ENCODE assay signal across 1 cellular context in the genomic region with DNA sequence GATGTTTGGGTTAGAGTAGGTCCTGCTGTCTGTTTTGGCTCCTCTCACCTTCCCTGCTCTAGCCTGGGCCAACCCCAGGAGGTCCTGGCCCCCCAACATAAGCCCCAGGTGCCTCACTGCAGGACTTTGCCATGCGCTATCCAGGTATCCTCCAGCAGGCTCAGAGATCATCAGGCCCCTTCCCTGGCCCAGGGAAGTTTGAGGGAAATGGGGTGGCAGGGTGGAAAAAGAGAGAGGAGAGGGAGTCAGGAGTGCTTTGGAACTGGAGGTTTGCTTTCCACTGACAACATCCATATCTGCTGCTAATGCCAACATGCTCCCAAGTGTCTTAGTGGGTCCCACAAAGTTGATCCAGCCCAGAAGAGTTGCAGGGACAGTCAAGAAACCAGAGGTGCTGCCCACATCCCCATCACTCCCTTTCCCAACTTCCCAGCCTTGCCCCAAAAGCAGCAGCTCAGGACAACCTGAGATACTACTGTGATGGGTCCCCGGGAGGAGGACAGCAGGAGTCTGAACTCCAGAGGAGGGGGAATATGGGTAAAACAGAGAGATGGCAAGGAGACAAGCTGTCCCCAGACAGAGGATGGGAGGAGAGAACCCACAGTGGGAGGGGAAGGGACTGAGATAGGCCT.
TF ChIP-seq lines count a peak whose summit lies in the region.

No MANE protein-coding gene starts in this region.

TF ChIP-seq in H1, 55 proteins besides CTCF, POLR2A, EP300 and RAD21:
- no peak for TF ChIP-seq SUZ12 (IDR thresholded peaks at IDR 0.05; ENCODE audit: low read length)
- no peak for TF ChIP-seq TAF1 (IDR thresholded peaks at IDR 0.05; ENCODE audit: low read depth, low read length)
- TF ChIP-seq SP1 (IDR thresholded peaks at IDR 0.05; ENCODE audit: low read depth, low read length): no peak
- no peak for TF ChIP-seq JUND (IDR thresholded peaks at IDR 0.05; ENCODE audit: low read length)
- no peak for TF ChIP-seq KDM5A (IDR thresholded peaks at IDR 0.05; ENCODE audit: low read length)
- TF ChIP-seq SIN3A (conservative IDR thresholded peaks at IDR 0.05 in 1 of 2, IDR thresholded peaks at IDR 0.05 in 1 of 2; ENCODE audit: low read depth in 1 of 2, low read length in 2 of 2): no peak
